ENCODE assay signal across 26 cellular contexts in genomic region chr4:128565054-128565453, GRCh38.
"Had no signal": no experiment of that assay in that cellular context is flagged by ENCODE, and none has a peak within 500 bp of the region (broad histone marks: within the 10 kb centered on the region; RNA-seq: fewer than 3 reads in every experiment).

No MANE protein-coding gene starts in this region.

- H3K4me3 ChIP-seq: ascending aorta, body of pancreas, breast epithelium, Peyer's patch, SJSA1 had no signal

- H3K27ac ChIP-seq: ascending aorta, body of pancreas, breast epithelium, Peyer's patch, SJSA1, WERI-Rb-1 had no signal

- H3K4me2 ChIP-seq: SK-N-SH had no signal

- H3K4me1 ChIP-seq: ascending aorta, breast epithelium had no signal

- H3K4me1 Mint-ChIP-seq: activated naive CD4-positive, alpha-beta T cell treated with anti-CD3 and anti-CD28 coated beads, Interleukin-2, amount 50 U/mL, for 24 hours; activated naive CD8-positive, alpha-beta T cell treated with anti-CD3 and anti-CD28 coated beads, Interleukin-2, amount 10 ng/mL, durations not matched to agents 7 days and 5 days had no signal

- FAIRE-seq: TTC549 had no signal

- H3K27me3 Mint-ChIP-seq: activated naive CD4-positive, alpha-beta T cell treated with anti-CD3 and anti-CD28 coated beads, Interleukin-2, amount 50 U/mL, for 24 hours had no signal

- H3K9ac ChIP-seq: SK-N-SH had no signal

- H3K27me3 ChIP-seq: ascending aorta, body of pancreas, breast epithelium, Peyer's patch, SJSA1 had no signal

- H3K9me2 ChIP-seq: SK-N-SH had no signal

- H3K9me3 Mint-ChIP-seq: activated CD8-positive, alpha-beta T cell treated with anti-CD3 and anti-CD28 coated beads for 36 hours; activated naive CD4-positive, alpha-beta T cell treated with anti-CD3 and anti-CD28 coated beads, Interleukin-2, amount 50 U/mL, for 24 hours; activated naive CD8-positive, alpha-beta T cell treated with anti-CD3 and anti-CD28 coated beads, Interleukin-2, amount 10 ng/mL, durations not matched to agents 7 days and 5 days; activated T-cell treated with anti-CD3 and anti-CD28 coated beads, Interleukin-2, amount 50 U/mL, for 72 hours; activated T-helper 2 cell treated with anti-CD3 and anti-CD28 coated beads, Interferon-gamma antibody, Interleukin-2, Interleukin-4, amounts not matched to agents 10 μg/mL and 5 μg/mL and 100 μg/mL, durations not matched to agents 14 hours and 24 hours and 36 hours; T-helper 1 cell treated with Interleukin-12 subunit alpha and Interleukin-12 subunit beta and Interleukin-4 antibody, amounts not matched to agents 30 μg/mL and 1 μg/mL, for 36 hours; T-helper 2 cell treated with Interferon-gamma antibody and Interleukin-4, amounts not matched to agents 5 μg/mL and 100 μg/mL, for 36 hours had no signal

- H3K27ac Mint-ChIP-seq: activated CD8-positive, alpha-beta T cell treated with anti-CD3 and anti-CD28 coated beads for 36 hours; activated naive CD4-positive, alpha-beta T cell treated with anti-CD3 and anti-CD28 coated beads, Interleukin-2, amount 50 U/mL, for 24 hours; activated naive CD8-positive, alpha-beta T cell treated with anti-CD3 and anti-CD28 coated beads, Interleukin-2, amount 10 ng/mL, durations not matched to agents 7 days and 5 days; activated T-cell treated with anti-CD3 and anti-CD28 coated beads, Interleukin-2, amount 50 U/mL, for 72 hours; activated T-helper 2 cell treated with anti-CD3 and anti-CD28 coated beads, Interferon-gamma antibody, Interleukin-2, Interleukin-4, amounts not matched to agents 10 μg/mL and 5 μg/mL and 100 μg/mL, durations not matched to agents 14 hours and 24 hours and 36 hours; T-helper 1 cell treated with Interleukin-12 subunit alpha and Interleukin-12 subunit beta and Interleukin-4 antibody, amounts not matched to agents 30 μg/mL and 1 μg/mL, for 36 hours; T-helper 2 cell treated with Interferon-gamma antibody and Interleukin-4, amounts not matched to agents 5 μg/mL and 100 μg/mL, for 36 hours had no signal

- H3K9me3 ChIP-seq: ascending aorta, body of pancreas, breast epithelium, Peyer's patch, SJSA1, SK-N-SH had no signal

- H3K4me3 Mint-ChIP-seq: activated CD8-positive, alpha-beta T cell treated with anti-CD3 and anti-CD28 coated beads for 36 hours; activated naive CD4-positive, alpha-beta T cell treated with anti-CD3 and anti-CD28 coated beads, Interleukin-2, amount 50 U/mL, for 24 hours; activated naive CD8-positive, alpha-beta T cell treated with anti-CD3 and anti-CD28 coated beads, Interleukin-2, amount 10 ng/mL, durations not matched to agents 7 days and 5 days; activated T-cell treated with anti-CD3 and anti-CD28 coated beads, Interleukin-2, amount 50 U/mL, for 72 hours; T-helper 1 cell treated with Interleukin-12 subunit alpha and Interleukin-12 subunit beta and Interleukin-4 antibody, amounts not matched to agents 30 μg/mL and 1 μg/mL, for 36 hours; T-helper 2 cell treated with Interferon-gamma antibody and Interleukin-4, amounts not matched to agents 5 μg/mL and 100 μg/mL, for 36 hours had no signal

- H3K36me3 Mint-ChIP-seq: activated naive CD4-positive, alpha-beta T cell treated with anti-CD3 and anti-CD28 coated beads, Interleukin-2, amount 50 U/mL, for 24 hours; activated naive CD8-positive, alpha-beta T cell treated with anti-CD3 and anti-CD28 coated beads, Interleukin-2, amount 10 ng/mL, durations not matched to agents 7 days and 5 days had no signal

- DNase-seq: activated CD4-positive, alpha-beta T cell treated with anti-CD3 and anti-CD28 coated beads for 1 hour; activated CD4-positive, CD25-positive, alpha-beta regulatory T cell; activated gamma-delta T cell; activated naive CD4-positive, alpha-beta T cell treated with Interleukin-2 at 50 U/mL for 16 hours; activated naive CD8-positive, alpha-beta T cell treated with anti-CD3 and anti-CD28 coated beads, Interleukin-2, amount 10 ng/mL, durations not matched to agents 7 days and 5 days; activated T-cell treated with anti-CD3 and anti-CD28 coated beads, Interleukin-2, amount 50 U/mL, for 1 hour; MV-4-11; NCI-H1436 treated with DMSO at 0.1 percent for 48 hours; NCI-H1694 treated with DMSO at 0.1 percent for 48 hours; NCI-H2171 treated with DMSO at 0.1 percent for 48 hours; NCI-H2227 treated with DMSO at 0.1 percent for 48 hours; SHP77 treated with DMSO at 0.1 percent for 48 hours had no signal

- H3K36me3 ChIP-seq: ascending aorta, breast epithelium, Peyer's patch, SJSA1, WERI-Rb-1 had no signal
